Comparison of ENCODE assay signal across 2 cellular contexts in genomic region chr17:51647873-51648272, GRCh38.
A peak's percentile ranks its signal among the peaks of the same experiment; 100 is the strongest.
TF ChIP-seq lines count a peak whose summit lies in the region.

No MANE protein-coding gene starts in this region.

TF ChIP-seq in A549, 52 proteins besides CTCF, POLR2A, EP300 and RAD21:
- no peak for TF ChIP-seq GATA3 (IDR thresholded peaks at IDR 0.05; ENCODE audit: borderline replicate concordance)
- TF ChIP-seq ZNF302 (CRISPR knock-in tag; IDR thresholded peaks at IDR 0.05), result no peak
- peak; percentile 92 for TF ChIP-seq MAX (IDR thresholded peaks at IDR 0.05)
- peak; percentile 74 for TF ChIP-seq E2F6 (IDR thresholded peaks at IDR 0.05; ENCODE audit: borderline replicate concordance, low read depth)
- no peak for TF ChIP-seq MYC (IDR thresholded peaks at IDR 0.05; ENCODE audit: borderline replicate concordance, low read length)
- TF ChIP-seq USF2 (IDR thresholded peaks at IDR 0.05), result peak; percentile 44
- TF ChIP-seq FOSL2 (IDR thresholded peaks at IDR 0.05), result no peak
- peak; percentile 60 for TF ChIP-seq FOSL2 (CRISPR knock-in tag; IDR thresholded peaks at IDR 0.05)
- no peak for TF ChIP-seq HMGXB4 (CRISPR knock-in tag; IDR thresholded peaks at IDR 0.05; ENCODE audit: borderline replicate concordance)

TF ChIP-seq in HEK293, 187 proteins besides CTCF, POLR2A, EP300 and RAD21:
- no peak for TF ChIP-seq GFI1B (tag by site-specific recombination; IDR thresholded peaks at IDR 0.05)
- TF ChIP-seq ZNF302 (tag by site-specific recombination; IDR thresholded peaks at IDR 0.05; ENCODE audit: low read depth), result no peak
- TF ChIP-seq ZNF473 (tag by site-specific recombination; IDR thresholded peaks at IDR 0.05), result no peak
- no peak for TF ChIP-seq PRDM2 (tag by site-specific recombination; IDR thresholded peaks at IDR 0.05; ENCODE audit: borderline replicate concordance)
- no peak for TF ChIP-seq ZNF785 (tag by site-specific recombination; IDR thresholded peaks at IDR 0.05)
- TF ChIP-seq ZNF48 (tag by site-specific recombination; IDR thresholded peaks at IDR 0.05), result no peak
- no peak for TF ChIP-seq ZNF26 (tag by site-specific recombination; IDR thresholded peaks at IDR 0.05)
- TF ChIP-seq ZNF140 (tag by site-specific recombination; IDR thresholded peaks at IDR 0.05), result no peak
- no peak for TF ChIP-seq ZNF398 (tag by site-specific recombination; IDR thresholded peaks at IDR 0.05)
- TF ChIP-seq ELK4 (IDR thresholded peaks at IDR 0.05; ENCODE audit: borderline replicate concordance, low read depth, low read length), result no peak
- no peak for TF ChIP-seq ZNF521 (tag by site-specific recombination; IDR thresholded peaks at IDR 0.05)
- TF ChIP-seq ZBTB44 (tag by site-specific recombination; IDR thresholded peaks at IDR 0.05), result no peak
- TF ChIP-seq REPIN1 (tag by site-specific recombination; IDR thresholded peaks at IDR 0.05; ENCODE audit: low read depth), result no peak
- TF ChIP-seq KLF16 (tag by site-specific recombination; IDR thresholded peaks at IDR 0.05), result no peak
- no peak for TF ChIP-seq ZNF843 (tag by site-specific recombination; IDR thresholded peaks at IDR 0.05)
- TF ChIP-seq AEBP2 (tag by site-specific recombination; IDR thresholded peaks at IDR 0.05; ENCODE audit: borderline replicate concordance), result no peak
- no peak for TF ChIP-seq PRDM6 (tag by site-specific recombination; IDR thresholded peaks at IDR 0.05)
- TF ChIP-seq ZNF555 (tag by site-specific recombination; conservative IDR thresholded peaks at IDR 0.05), result no peak
- no peak for TF ChIP-seq ZNF18 (tag by site-specific recombination; IDR thresholded peaks at IDR 0.05)
- TF ChIP-seq OVOL3 (tag by site-specific recombination; IDR thresholded peaks at IDR 0.05), result no peak
